In the genomic region with DNA sequence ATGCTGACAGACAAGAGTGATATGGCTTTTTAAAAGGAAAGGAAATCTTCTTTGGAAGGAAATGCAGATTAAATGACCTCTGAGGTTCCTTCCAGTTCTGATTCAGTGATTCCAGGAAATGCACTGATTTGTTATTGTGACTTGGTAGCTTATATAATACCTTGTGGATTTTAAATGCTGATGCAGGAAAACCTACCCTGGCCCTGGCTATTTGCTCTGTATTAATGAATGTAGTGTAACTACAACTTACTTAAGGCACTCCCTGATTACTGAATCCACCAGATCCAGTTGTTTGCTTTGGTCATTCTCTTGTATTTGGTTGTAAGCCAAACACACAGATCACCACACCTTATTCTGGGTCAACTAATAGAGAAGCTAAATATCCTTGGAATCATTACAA, we compare ENCODE assay signal across 2 cellular contexts.
A peak's percentile ranks its signal among the peaks of the same experiment; 100 is the strongest.
TF ChIP-seq lines count a peak whose summit lies in the region.

No MANE protein-coding gene starts in this region.

TF ChIP-seq in A549, 52 proteins besides CTCF, POLR2A, EP300 and RAD21:
- peak; percentile 28 for TF ChIP-seq MAFK (IDR thresholded peaks at IDR 0.05; ENCODE audit: partially characterized antibody)
- TF ChIP-seq, protein P1, sequence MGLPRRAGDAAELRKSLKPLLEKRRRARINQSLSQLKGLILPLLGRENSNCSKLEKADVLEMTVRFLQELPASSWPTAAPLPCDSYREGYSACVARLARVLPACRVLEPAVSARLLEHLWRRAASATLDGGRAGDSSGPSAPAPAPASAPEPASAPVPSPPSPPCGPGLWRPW (IDR thresholded peaks at IDR 0.05) = no peak
TF ChIP-seq in A549: peak in this region for 1.

TF ChIP-seq in K562, 482 proteins besides CTCF, POLR2A, EP300 and RAD21:
- TF ChIP-seq MBD2 (IDR thresholded peaks at IDR 0.05; ENCODE audit: borderline replicate concordance, low read depth) (no peak), ELF2 (CRISPR knock-in tag; IDR thresholded peaks at IDR 0.05) (no peak), ARHGAP35 (IDR thresholded peaks at IDR 0.05; ENCODE audit: partially characterized antibody) (no peak), MAFK (IDR thresholded peaks at IDR 0.05; ENCODE audit: low read length) (peak; percentile 27; the same call in 1 of the 2 replicates), MAFF (IDR thresholded peaks at IDR 0.05; ENCODE audit: low read length) (peak; percentile 40), HSF4 (CRISPR knock-in tag; IDR thresholded peaks at IDR 0.05; ENCODE audit: borderline replicate concordance) (no peak), ZNF316 (IDR thresholded peaks at IDR 0.05) (peak; percentile 46; the same call in 1 of the 2 replicates), C11orf30 (IDR thresholded peaks at IDR 0.05; ENCODE audit: low read depth) (peak; percentile 26; the same call in 1 of the 2 replicates), MAFG (tag; conservative IDR thresholded peaks at IDR 0.05) (0 out of 2 replicates have a peak, but pooled peaks have one; percentile 22)
- TF ChIP-seq, protein P2, sequence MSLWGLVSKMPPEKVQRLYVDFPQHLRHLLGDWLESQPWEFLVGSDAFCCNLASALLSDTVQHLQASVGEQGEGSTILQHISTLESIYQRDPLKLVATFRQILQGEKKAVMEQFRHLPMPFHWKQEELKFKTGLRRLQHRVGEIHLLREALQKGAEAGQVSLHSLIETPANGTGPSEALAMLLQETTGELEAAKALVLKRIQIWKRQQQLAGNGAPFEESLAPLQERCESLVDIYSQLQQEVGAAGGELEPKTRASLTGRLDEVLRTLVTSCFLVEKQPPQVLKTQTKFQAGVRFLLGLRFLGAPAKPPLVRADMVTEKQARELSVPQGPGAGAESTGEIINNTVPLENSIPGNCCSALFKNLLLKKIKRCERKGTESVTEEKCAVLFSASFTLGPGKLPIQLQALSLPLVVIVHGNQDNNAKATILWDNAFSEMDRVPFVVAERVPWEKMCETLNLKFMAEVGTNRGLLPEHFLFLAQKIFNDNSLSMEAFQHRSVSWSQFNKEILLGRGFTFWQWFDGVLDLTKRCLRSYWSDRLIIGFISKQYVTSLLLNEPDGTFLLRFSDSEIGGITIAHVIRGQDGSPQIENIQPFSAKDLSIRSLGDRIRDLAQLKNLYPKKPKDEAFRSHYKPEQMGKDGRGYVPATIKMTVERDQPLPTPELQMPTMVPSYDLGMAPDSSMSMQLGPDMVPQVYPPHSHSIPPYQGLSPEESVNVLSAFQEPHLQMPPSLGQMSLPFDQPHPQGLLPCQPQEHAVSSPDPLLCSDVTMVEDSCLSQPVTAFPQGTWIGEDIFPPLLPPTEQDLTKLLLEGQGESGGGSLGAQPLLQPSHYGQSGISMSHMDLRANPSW (CRISPR knock-in tag; IDR thresholded peaks at IDR 0.05) = no peak
- TF ChIP-seq, protein P3, sequence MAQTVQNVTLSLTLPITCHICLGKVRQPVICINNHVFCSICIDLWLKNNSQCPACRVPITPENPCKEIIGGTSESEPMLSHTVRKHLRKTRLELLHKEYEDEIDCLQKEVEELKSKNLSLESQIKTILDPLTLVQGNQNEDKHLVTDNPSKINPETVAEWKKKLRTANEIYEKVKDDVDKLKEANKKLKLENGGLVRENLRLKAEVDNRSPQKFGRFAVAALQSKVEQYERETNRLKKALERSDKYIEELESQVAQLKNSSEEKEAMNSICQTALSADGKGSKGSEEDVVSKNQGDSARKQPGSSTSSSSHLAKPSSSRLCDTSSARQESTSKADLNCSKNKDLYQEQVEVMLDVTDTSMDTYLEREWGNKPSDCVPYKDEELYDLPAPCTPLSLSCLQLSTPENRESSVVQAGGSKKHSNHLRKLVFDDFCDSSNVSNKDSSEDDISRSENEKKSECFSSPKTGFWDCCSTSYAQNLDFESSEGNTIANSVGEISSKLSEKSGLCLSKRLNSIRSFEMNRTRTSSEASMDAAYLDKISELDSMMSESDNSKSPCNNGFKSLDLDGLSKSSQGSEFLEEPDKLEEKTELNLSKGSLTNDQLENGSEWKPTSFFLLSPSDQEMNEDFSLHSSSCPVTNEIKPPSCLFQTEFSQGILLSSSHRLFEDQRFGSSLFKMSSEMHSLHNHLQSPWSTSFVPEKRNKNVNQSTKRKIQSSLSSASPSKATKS (CRISPR knock-in tag; IDR thresholded peaks at IDR 0.05) = no peak
